1 cellular context compared by ENCODE assay signal in genomic region chr14:93916476-93916875, GRCh38.
A peak's percentile ranks its signal among the peaks of the same experiment; 100 is the strongest.
TF ChIP-seq lines count a peak whose summit lies in the region.

No MANE protein-coding gene starts in this region.

TF ChIP-seq in HepG2, 621 proteins besides CTCF, POLR2A, EP300 and RAD21:
- TF ChIP-seq ZNF629 (CRISPR knock-in tag; conservative IDR thresholded peaks at IDR 0.05) (no peak), FOXA1 (IDR thresholded peaks at IDR 0.05) (no peak), FOXA1 (CRISPR knock-in tag; IDR thresholded peaks at IDR 0.05) (0 out of 2 replicates have a peak, but pooled peaks have one; percentile 20), NFATC3 (CRISPR knock-in tag; IDR thresholded peaks at IDR 0.05) (no peak)
